1 cellular context compared by ENCODE assay signal in genomic region chr1:160217466-160218165, GRCh38.
TF ChIP-seq lines count a peak whose summit lies in the region.

No MANE protein-coding gene starts in this region.

TF ChIP-seq in SK-N-SH treated with all-trans-retinoic acid at 6 μM for 48 hours, 23 proteins besides CTCF, POLR2A, EP300 and RAD21 (continued from another document):
- TF ChIP-seq, protein P1, sequence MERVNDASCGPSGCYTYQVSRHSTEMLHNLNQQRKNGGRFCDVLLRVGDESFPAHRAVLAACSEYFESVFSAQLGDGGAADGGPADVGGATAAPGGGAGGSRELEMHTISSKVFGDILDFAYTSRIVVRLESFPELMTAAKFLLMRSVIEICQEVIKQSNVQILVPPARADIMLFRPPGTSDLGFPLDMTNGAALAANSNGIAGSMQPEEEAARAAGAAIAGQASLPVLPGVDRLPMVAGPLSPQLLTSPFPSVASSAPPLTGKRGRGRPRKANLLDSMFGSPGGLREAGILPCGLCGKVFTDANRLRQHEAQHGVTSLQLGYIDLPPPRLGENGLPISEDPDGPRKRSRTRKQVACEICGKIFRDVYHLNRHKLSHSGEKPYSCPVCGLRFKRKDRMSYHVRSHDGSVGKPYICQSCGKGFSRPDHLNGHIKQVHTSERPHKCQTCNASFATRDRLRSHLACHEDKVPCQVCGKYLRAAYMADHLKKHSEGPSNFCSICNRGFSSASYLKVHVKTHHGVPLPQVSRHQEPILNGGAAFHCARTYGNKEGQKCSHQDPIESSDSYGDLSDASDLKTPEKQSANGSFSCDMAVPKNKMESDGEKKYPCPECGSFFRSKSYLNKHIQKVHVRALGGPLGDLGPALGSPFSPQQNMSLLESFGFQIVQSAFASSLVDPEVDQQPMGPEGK (CRISPR knock-in tag; IDR thresholded peaks at IDR 0.05; ENCODE audit: borderline replicate concordance) = no peak
- no peak for TF ChIP-seq TCF4 (CRISPR knock-in tag; IDR thresholded peaks at IDR 0.05; ENCODE audit: borderline replicate concordance)
- TF ChIP-seq OSR1 (CRISPR knock-in tag; IDR thresholded peaks at IDR 0.05) = no peak
